ENCODE assay signal across 1 cellular context in the genomic region with DNA sequence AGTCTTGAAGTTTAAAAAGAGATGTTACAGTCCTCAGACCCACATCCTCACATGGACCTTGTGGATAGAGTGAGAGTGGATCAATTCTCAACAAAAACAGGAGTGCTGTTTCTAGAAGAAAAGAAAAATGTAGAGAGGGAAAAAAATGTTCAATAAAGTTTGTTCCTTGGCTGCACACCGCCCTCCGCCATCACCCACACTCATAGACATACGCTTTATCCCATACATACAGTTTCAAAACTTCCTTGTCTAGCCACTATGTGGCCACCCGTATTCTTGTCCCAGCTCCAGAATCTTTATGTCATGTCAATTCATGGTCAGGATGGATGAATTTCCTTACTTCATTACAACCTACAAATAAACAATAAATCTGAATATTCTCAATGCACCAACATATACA.
TF ChIP-seq lines count a peak whose summit lies in the region.

No MANE protein-coding gene starts in this region.

TF ChIP-seq in GM23338, 12 proteins besides CTCF, POLR2A, EP300 and RAD21:
- TF ChIP-seq, protein P1, sequence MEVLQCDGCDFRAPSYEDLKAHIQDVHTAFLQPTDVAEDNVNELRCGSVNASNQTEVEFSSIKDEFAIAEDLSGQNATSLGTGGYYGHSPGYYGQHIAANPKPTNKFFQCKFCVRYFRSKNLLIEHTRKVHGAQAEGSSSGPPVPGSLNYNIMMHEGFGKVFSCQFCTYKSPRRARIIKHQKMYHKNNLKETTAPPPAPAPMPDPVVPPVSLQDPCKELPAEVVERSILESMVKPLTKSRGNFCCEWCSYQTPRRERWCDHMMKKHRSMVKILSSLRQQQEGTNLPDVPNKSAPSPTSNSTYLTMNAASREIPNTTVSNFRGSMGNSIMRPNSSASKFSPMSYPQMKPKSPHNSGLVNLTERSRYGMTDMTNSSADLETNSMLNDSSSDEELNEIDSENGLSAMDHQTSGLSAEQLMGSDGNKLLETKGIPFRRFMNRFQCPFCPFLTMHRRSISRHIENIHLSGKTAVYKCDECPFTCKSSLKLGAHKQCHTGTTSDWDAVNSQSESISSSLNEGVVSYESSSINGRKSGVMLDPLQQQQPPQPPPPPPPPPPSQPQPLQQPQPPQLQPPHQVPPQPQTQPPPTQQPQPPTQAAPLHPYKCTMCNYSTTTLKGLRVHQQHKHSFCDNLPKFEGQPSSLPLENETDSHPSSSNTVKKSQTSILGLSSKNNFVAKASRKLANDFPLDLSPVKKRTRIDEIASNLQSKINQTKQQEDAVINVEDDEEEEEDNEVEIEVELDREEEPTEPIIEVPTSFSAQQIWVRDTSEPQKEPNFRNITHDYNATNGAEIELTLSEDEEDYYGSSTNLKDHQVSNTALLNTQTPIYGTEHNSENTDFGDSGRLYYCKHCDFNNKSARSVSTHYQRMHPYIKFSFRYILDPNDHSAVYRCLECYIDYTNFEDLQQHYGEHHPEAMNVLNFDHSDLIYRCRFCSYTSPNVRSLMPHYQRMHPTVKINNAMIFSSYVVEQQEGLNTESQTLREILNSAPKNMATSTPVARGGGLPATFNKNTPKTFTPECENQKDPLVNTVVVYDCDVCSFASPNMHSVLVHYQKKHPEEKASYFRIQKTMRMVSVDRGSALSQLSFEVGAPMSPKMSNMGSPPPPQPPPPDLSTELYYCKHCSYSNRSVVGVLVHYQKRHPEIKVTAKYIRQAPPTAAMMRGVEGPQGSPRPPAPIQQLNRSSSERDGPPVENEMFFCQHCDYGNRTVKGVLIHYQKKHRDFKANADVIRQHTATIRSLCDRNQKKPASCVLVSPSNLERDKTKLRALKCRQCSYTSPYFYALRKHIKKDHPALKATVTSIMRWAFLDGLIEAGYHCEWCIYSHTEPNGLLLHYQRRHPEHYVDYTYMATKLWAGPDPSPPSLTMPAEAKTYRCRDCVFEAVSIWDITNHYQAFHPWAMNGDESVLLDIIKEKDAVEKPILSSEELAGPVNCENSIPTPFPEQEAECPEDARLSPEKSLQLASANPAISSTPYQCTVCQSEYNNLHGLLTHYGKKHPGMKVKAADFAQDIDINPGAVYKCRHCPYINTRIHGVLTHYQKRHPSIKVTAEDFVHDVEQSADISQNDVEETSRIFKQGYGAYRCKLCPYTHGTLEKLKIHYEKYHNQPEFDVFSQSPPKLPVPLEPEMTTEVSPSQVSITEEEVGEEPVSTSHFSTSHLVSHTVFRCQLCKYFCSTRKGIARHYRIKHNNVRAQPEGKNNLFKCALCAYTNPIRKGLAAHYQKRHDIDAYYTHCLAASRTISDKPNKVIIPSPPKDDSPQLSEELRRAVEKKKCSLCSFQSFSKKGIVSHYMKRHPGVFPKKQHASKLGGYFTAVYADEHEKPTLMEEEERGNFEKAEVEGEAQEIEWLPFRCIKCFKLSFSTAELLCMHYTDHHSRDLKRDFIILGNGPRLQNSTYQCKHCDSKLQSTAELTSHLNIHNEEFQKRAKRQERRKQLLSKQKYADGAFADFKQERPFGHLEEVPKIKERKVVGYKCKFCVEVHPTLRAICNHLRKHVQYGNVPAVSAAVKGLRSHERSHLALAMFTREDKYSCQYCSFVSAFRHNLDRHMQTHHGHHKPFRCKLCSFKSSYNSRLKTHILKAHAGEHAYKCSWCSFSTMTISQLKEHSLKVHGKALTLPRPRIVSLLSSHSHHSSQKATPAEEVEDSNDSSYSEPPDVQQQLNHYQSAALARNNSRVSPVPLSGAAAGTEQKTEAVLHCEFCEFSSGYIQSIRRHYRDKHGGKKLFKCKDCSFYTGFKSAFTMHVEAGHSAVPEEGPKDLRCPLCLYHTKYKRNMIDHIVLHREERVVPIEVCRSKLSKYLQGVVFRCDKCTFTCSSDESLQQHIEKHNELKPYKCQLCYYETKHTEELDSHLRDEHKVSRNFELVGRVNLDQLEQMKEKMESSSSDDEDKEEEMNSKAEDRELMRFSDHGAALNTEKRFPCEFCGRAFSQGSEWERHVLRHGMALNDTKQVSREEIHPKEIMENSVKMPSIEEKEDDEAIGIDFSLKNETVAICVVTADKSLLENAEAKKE (CRISPR knock-in tag; IDR thresholded peaks at IDR 0.05) = no peak
- TF ChIP-seq STAT1 (IDR thresholded peaks at IDR 0.05; ENCODE audit: unreplicated experiment) (no peak), NANOG (IDR thresholded peaks at IDR 0.05; ENCODE audit: borderline replicate concordance) (no peak), CREB1 (CRISPR knock-in tag; IDR thresholded peaks at IDR 0.05; ENCODE audit: low read depth) (no peak), POLR2AphosphoS5 (IDR thresholded peaks at IDR 0.05; ENCODE audit: low read depth) (no peak), JUNB (IDR thresholded peaks at IDR 0.05; ENCODE audit: unreplicated experiment) (no peak), EZH2 (IDR thresholded peaks at IDR 0.05; ENCODE audit: low read depth, unreplicated experiment) (no peak), ZNF331 (CRISPR knock-in tag; IDR thresholded peaks at IDR 0.05; ENCODE audit: low read depth) (no peak), EZH2phosphoT487 (IDR thresholded peaks at IDR 0.05; ENCODE audit: unreplicated experiment) (no peak), ZNF114 (CRISPR knock-in tag; IDR thresholded peaks at IDR 0.05) (no peak)
- TF ChIP-seq, protein P2, sequence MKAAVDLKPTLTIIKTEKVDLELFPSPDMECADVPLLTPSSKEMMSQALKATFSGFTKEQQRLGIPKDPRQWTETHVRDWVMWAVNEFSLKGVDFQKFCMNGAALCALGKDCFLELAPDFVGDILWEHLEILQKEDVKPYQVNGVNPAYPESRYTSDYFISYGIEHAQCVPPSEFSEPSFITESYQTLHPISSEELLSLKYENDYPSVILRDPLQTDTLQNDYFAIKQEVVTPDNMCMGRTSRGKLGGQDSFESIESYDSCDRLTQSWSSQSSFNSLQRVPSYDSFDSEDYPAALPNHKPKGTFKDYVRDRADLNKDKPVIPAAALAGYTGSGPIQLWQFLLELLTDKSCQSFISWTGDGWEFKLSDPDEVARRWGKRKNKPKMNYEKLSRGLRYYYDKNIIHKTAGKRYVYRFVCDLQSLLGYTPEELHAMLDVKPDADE (IDR thresholded peaks at IDR 0.05) = no peak
- TF ChIP-seq, protein P3, sequence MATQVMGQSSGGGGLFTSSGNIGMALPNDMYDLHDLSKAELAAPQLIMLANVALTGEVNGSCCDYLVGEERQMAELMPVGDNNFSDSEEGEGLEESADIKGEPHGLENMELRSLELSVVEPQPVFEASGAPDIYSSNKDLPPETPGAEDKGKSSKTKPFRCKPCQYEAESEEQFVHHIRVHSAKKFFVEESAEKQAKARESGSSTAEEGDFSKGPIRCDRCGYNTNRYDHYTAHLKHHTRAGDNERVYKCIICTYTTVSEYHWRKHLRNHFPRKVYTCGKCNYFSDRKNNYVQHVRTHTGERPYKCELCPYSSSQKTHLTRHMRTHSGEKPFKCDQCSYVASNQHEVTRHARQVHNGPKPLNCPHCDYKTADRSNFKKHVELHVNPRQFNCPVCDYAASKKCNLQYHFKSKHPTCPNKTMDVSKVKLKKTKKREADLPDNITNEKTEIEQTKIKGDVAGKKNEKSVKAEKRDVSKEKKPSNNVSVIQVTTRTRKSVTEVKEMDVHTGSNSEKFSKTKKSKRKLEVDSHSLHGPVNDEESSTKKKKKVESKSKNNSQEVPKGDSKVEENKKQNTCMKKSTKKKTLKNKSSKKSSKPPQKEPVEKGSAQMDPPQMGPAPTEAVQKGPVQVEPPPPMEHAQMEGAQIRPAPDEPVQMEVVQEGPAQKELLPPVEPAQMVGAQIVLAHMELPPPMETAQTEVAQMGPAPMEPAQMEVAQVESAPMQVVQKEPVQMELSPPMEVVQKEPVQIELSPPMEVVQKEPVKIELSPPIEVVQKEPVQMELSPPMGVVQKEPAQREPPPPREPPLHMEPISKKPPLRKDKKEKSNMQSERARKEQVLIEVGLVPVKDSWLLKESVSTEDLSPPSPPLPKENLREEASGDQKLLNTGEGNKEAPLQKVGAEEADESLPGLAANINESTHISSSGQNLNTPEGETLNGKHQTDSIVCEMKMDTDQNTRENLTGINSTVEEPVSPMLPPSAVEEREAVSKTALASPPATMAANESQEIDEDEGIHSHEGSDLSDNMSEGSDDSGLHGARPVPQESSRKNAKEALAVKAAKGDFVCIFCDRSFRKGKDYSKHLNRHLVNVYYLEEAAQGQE (IDR thresholded peaks at IDR 0.05; ENCODE audit: unreplicated experiment) = no peak
TF ChIP-seq in GM23338: peak in this region for 0.
